In genomic region chr6:133259561-133259960, GRCh38 we compare ENCODE assay signal across 27 cellular contexts. TPM values are rescaled to one million over a fixed set of nuclear protein-coding genes. Genes with fewer than 3 reads are reported as not detected.
"Had no signal": no experiment of that assay in that cellular context is flagged by ENCODE, and none has a peak within 500 bp of the region (broad histone marks: within the 10 kb centered on the region; RNA-seq: fewer than 3 reads in every experiment).

No MANE protein-coding gene starts in this region.

- H3K27me3 ChIP-seq: colonic mucosa, esophagus muscularis mucosa, foreskin keratinocyte, heart right ventricle, left lung, sigmoid colon, testis, tibial artery had no signal

- ATAC-seq: foreskin keratinocyte; heart right ventricle; left cardiac atrium; left lung; naive thymus-derived CD4-positive, alpha-beta T cell; right cardiac atrium; stimulated activated memory B cell treated with anti-CD40 and anti-IgM and Interleukin-4, amounts not matched to agents 10 μg/mL and 1 μg/mL and 100 μg/mL, for 72 hours; stimulated activated naive CD8-positive, alpha-beta T cell treated with anti-CD3 and anti-CD28 coated beads, Interleukin-15, Interleukin-2, amounts not matched to agents 100 U/mL and 50 U/mL, for 24 hours had no signal

- H3K4me1 ChIP-seq: colonic mucosa, foreskin keratinocyte, left lung, sigmoid colon, spleen, testis, tibial artery had no signal

- H3K36me3 Mint-ChIP-seq: naive thymus-derived CD4-positive, alpha-beta T cell; stimulated activated memory B cell treated with anti-CD40 and anti-IgM and Interleukin-4, amounts not matched to agents 10 μg/mL and 1 μg/mL and 100 μg/mL, for 72 hours had no signal

- H3K4me1 Mint-ChIP-seq: endodermal cell; naive thymus-derived CD4-positive, alpha-beta T cell had no signal

- H3K36me3 ChIP-seq: colonic mucosa, esophagus muscularis mucosa, heart right ventricle, left lung, sigmoid colon, spleen, tibial artery had no signal

- H3K9me3 ChIP-seq: colonic mucosa, esophagus muscularis mucosa, heart right ventricle, left lung, sigmoid colon, spleen, testis, tibial artery had no signal

- H3K4me3 ChIP-seq: colonic mucosa, esophagus muscularis mucosa, heart right ventricle, left lung, sigmoid colon, spleen, testis, tibial artery had no signal

- H3K27ac Mint-ChIP-seq: dendritic cell treated with granulocyte-macrophage colony-stimulating factor and Interleukin-4, amounts not matched to agents 40 ng/mL and 50 ng/mL, for 4 days; endodermal cell; mesothelial cell of epicardium; naive thymus-derived CD4-positive, alpha-beta T cell; nephron; stimulated activated memory B cell treated with anti-CD40 and anti-IgM and Interleukin-4, amounts not matched to agents 10 μg/mL and 1 μg/mL and 100 μg/mL, for 72 hours; type B pancreatic cell had no signal

- H3K27me3 Mint-ChIP-seq: dendritic cell treated with granulocyte-macrophage colony-stimulating factor and Interleukin-4, amounts not matched to agents 40 ng/mL and 50 ng/mL, for 4 days; stimulated activated memory B cell treated with anti-CD40 and anti-IgM and Interleukin-4, amounts not matched to agents 10 μg/mL and 1 μg/mL and 100 μg/mL, for 72 hours had no signal

- H3K9me3 Mint-ChIP-seq: dendritic cell treated with granulocyte-macrophage colony-stimulating factor and Interleukin-4, amounts not matched to agents 40 ng/mL and 50 ng/mL, for 4 days; endodermal cell; mesothelial cell of epicardium; nephron; type B pancreatic cell had no signal

- H3K4me3 Mint-ChIP-seq: dendritic cell treated with granulocyte-macrophage colony-stimulating factor and Interleukin-4, amounts not matched to agents 40 ng/mL and 50 ng/mL, for 4 days; endodermal cell; mesothelial cell of epicardium; naive thymus-derived CD4-positive, alpha-beta T cell; nephron; stimulated activated memory B cell treated with anti-CD40 and anti-IgM and Interleukin-4, amounts not matched to agents 10 μg/mL and 1 μg/mL and 100 μg/mL, for 72 hours; type B pancreatic cell had no signal

- DNase-seq: colonic mucosa; effector CD8-positive, alpha-beta T cell; endodermal cell; foreskin keratinocyte; glutamatergic neuron; heart right ventricle; hippocampal formation; left cardiac atrium; left lung; mesenchymal stem cell; naive thymus-derived CD4-positive, alpha-beta T cell; nucleus accumbens; right cardiac atrium; sigmoid colon; spleen; stimulated activated CD4-positive, alpha-beta T cell treated with anti-CD3 and anti-CD28 coated beads, Interleukin-4, amount 100 ng/mL, for 4 hours; stimulated activated naive CD8-positive, alpha-beta T cell treated with anti-CD3 and anti-CD28 coated beads, Interleukin-15, Interleukin-2, amounts not matched to agents 100 U/mL and 50 U/mL, for 24 hours; substantia nigra; testis; tibial artery had no signal

- H3K27ac ChIP-seq: colonic mucosa, esophagus muscularis mucosa, foreskin keratinocyte, heart right ventricle, left lung, sigmoid colon, spleen, testis, tibial artery had no signal

RNA-seq across cellular contexts. Expression of gene EYA4, which starts 18.4 kb away (rescaled TPM):
- total RNA-seq: epithelial cell of proximal tubule; foreskin keratinocyte; naive thymus-derived CD4-positive, alpha-beta T cell had no signal
